6 cellular contexts compared by ENCODE assay signal in genomic region chr12:57517718-57518117, GRCh38. TPM values are rescaled to one million over a fixed set of nuclear protein-coding genes. Genes with fewer than 3 reads are reported as not detected.
DNase-seq lines count a peak whose midpoint lies in the region; ATAC-seq and TF ChIP-seq lines count a peak whose summit lies in the region.
"Not testable (repeated sequence)": the region's sequence is repeated elsewhere in the genome, so short reads cannot be mapped to it uniquely, and the experiment has no call there.

No MANE protein-coding gene starts in this region.

- peaks cover 45% of the 10 kb centered on the region for H3K36me3 ChIP-seq in CD4-positive, alpha-beta memory T cell (ENCODE audit: insufficient read depth, low read length)
- H3K36me3 ChIP-seq in SJSA1 (peaks cover 76% of the 10 kb centered on the region), adrenal gland (replicated peaks in 1 of 2) (peaks cover 0 to 50% of the 10 kb centered on the region in 2 donors), suprapubic skin (peaks cover 47% of the 10 kb centered on the region)

- TF ChIP-seq POLR2A in adrenal gland (IDR thresholded peaks at IDR 0.05); suprapubic skin (IDR thresholded peaks at IDR 0.05): not testable (repeated sequence)

- H3K27me3 ChIP-seq in CD4-positive, alpha-beta memory T cell (ENCODE audit: insufficient read depth, low read length); SJSA1 (replicated peaks); adrenal gland; suprapubic skin: not testable (repeated sequence)

- not testable (repeated sequence) for DNase-seq in CD4-positive, alpha-beta memory T cell; adrenal gland; fibroblast of pulmonary artery (ENCODE audit: low read depth); natural killer cell; suprapubic skin (ENCODE audit: low spot score in 2 of 2)
- peak; percentile 79 to 89 for DNase-seq in SJSA1 (ENCODE audit: low read depth in 1 of 2, low spot score in 2 of 2)

- 78 to 83% (median 80%) methylated on average over 10 of the region's 10 CpGs for WGBS in adrenal gland, 4 donors
- WGBS in suprapubic skin = 72% methylated on average over 10 of the region's 10 CpGs

- peaks cover 21 to 54% (median 31%) of the 10 kb centered on the region in 4 donors for H3K4me1 Mint-ChIP-seq in CD4-positive, alpha-beta memory T cell
- H3K4me1 Mint-ChIP-seq in natural killer cell = peaks cover 28 to 56% of the 10 kb centered on the region in 2 donors

- H3K27me3 Mint-ChIP-seq in CD4-positive, alpha-beta memory T cell; natural killer cell (ENCODE audit: low read depth in 2 of 2): not testable (repeated sequence)

- not testable (repeated sequence) for ATAC-seq in natural killer cell

- TF ChIP-seq EP300 in suprapubic skin (IDR thresholded peaks at IDR 0.05) = not testable (repeated sequence)

- not testable (repeated sequence) for H3K9me3 Mint-ChIP-seq in CD4-positive, alpha-beta memory T cell; natural killer cell

- POLR2A ChIA-PET in CD4-positive, alpha-beta memory T cell (lab: Charles Lee; ENCODE audit: partially characterized antibody) = interaction anchor here (2.4 to 4.0 kb wide), 2 partner anchors 39 to 41 kb away, joined by 10 to 82 read pairs; partner anchors contain the start of gene ARHGAP9

- TF ChIP-seq CTCF in adrenal gland (IDR thresholded peaks at IDR 0.05); fibroblast of pulmonary artery (IDR thresholded peaks at IDR 0.05; ENCODE audit: low read length, missing control alignments); natural killer cell (IDR thresholded peaks at IDR 0.05); suprapubic skin (IDR thresholded peaks at IDR 0.05): not testable (repeated sequence)

- peaks cover 41 to 69% of the 10 kb centered on the region in 2 donors for H3K36me3 Mint-ChIP-seq in CD4-positive, alpha-beta memory T cell
- peaks cover 11% of the 10 kb centered on the region for H3K36me3 Mint-ChIP-seq in natural killer cell

- H3K4me3 Mint-ChIP-seq in CD4-positive, alpha-beta memory T cell = peak overlapping the region in 2 of 8 donors; percentile 26 to 62
- H3K4me3 Mint-ChIP-seq in natural killer cell = peak overlapping the region; percentile 64

- not testable (repeated sequence) for H3K27ac ChIP-seq in CD4-positive, alpha-beta memory T cell (ENCODE audit: low read depth, low read length)
- H3K27ac ChIP-seq in SJSA1 = peak overlapping the region; percentile 0
- peak overlapping the region in 4 of 5 donors; percentile 96 to 100 (median 100) for H3K27ac ChIP-seq in adrenal gland
- peak overlapping the region; percentile 96 for H3K27ac ChIP-seq in suprapubic skin

- H3K4me3 ChIP-seq in CD4-positive, alpha-beta memory T cell (ENCODE audit: low read length in 2 of 2); SJSA1: not testable (repeated sequence)
- H3K4me3 ChIP-seq in adrenal gland (peak overlapping the region in 1 of 4 donors; percentile 86), fibroblast of pulmonary artery (replicated peaks; ENCODE audit: low read depth, low read length) (peak overlapping the region; percentile 87), suprapubic skin (peak overlapping the region; percentile 77)

- H3K27ac Mint-ChIP-seq in CD4-positive, alpha-beta memory T cell = peak overlapping the region in 4 of 7 donors; percentile 65 to 99 (median 86)
- H3K27ac Mint-ChIP-seq in natural killer cell = peak overlapping the region; percentile 99

- H3K9me3 ChIP-seq in CD4-positive, alpha-beta memory T cell (ENCODE audit: control insufficient read depth in 1 of 2, low read length in 2 of 2); SJSA1 (replicated peaks); adrenal gland (replicated peaks in 1 of 3); suprapubic skin: not testable (repeated sequence)

- peaks cover 42% of the 10 kb centered on the region for H3K4me1 ChIP-seq in CD4-positive, alpha-beta memory T cell (ENCODE audit: insufficient read depth, low read length)
- H3K4me1 ChIP-seq in SJSA1 (replicated peaks) = peaks cover 47% of the 10 kb centered on the region
- peaks cover 32 to 41% of the 10 kb centered on the region in 2 donors for H3K4me1 ChIP-seq in adrenal gland (replicated peaks in 1 of 2)
- H3K4me1 ChIP-seq in suprapubic skin = peaks cover 46% of the 10 kb centered on the region

- CTCF ChIA-PET in CD4-positive, alpha-beta memory T cell (lab: Charles Lee; ENCODE audit: partially characterized antibody) = interaction anchor here (1.0 to 2.4 kb wide), 3 partner anchors 41 to 59 kb away, joined by 3 to 11 read pairs (median 3); no protein-coding TSS in a partner anchor

- intact Hi-C loops in CD4-positive, alpha-beta memory T cell (cut with micrococcal nuclease); adrenal gland (cut with DNase I); natural killer cell (cut with micrococcal nuclease): not testable (repeated sequence)

RNA-seq across cellular contexts. Expression of gene DDIT3, which starts 2.6 kb away (rescaled TPM):
- total RNA-seq in CD4-positive, alpha-beta memory T cell = 10 to 100 TPM; 38.5 to 40.8 TPM
- polyA plus RNA-seq in CD4-positive, alpha-beta memory T cell = 10 to 100 TPM; 15.4 to 22.8 TPM
- total RNA-seq in SJSA1 (2014; rRNA removed; shearing (Covaris generic)) = 564 and 686 TPM in 2 replicates
- total RNA-seq in adrenal gland (10 to 100 TPM in 7 of 8 donors, 1 to 10 TPM in 1; 7.7 to 65.1 (median 30.9) TPM), natural killer cell (100 to 1,000 TPM; 117 to 318 (median 182) TPM), suprapubic skin (10 to 100 TPM in 3 of 4 donors, 1 to 10 TPM in 1; 8.1 to 33.6 (median 14.4) TPM)
- 10 to 100 TPM; 72.8 to 98.4 (median 72.9) TPM for polyA plus RNA-seq in adrenal gland

RNA-seq across cellular contexts. Expression of gene MBD6, which starts 4.9 kb away (rescaled TPM):
- 100 to 1,000 TPM in 1 of 2 experiments, 10 to 100 TPM in 1; 97.4 to 103 TPM for total RNA-seq in CD4-positive, alpha-beta memory T cell
- polyA plus RNA-seq in CD4-positive, alpha-beta memory T cell = 1 to 10 TPM in 1 of 2 donors, under 1 TPM in 1; 0.16 to 2.6 TPM
- total RNA-seq in SJSA1 (2014; rRNA removed; shearing (Covaris generic)) = 63.3 and 70.5 TPM in 2 replicates
- 100 to 1,000 TPM in 2 of 8 donors, 10 to 100 TPM in 6; 10.9 to 128 (median 38.1) TPM for total RNA-seq in adrenal gland
- 100 to 1,000 TPM in 1 of 3 donors, 10 to 100 TPM in 2; 21.7 to 167 (median 91.4) TPM for polyA plus RNA-seq in adrenal gland
- 100 to 1,000 TPM; 130 to 142 (median 139) TPM for total RNA-seq in natural killer cell
- total RNA-seq in suprapubic skin = 10 to 100 TPM; 24.4 to 92.9 (median 36.8) TPM

RNA-seq across cellular contexts. Expression of gene DCTN2, which starts 29.3 kb away (rescaled TPM):
- total RNA-seq in CD4-positive, alpha-beta memory T cell = 10 to 100 TPM; 69.4 to 70.7 TPM
- polyA plus RNA-seq in CD4-positive, alpha-beta memory T cell = 10 to 100 TPM; 67.4 to 86.2 TPM
- 3,855 and 4,325 TPM in 2 replicates for total RNA-seq in SJSA1 (2014; rRNA removed; shearing (Covaris generic))
- total RNA-seq in adrenal gland (100 to 1,000 TPM; 114 to 202 (median 135) TPM), natural killer cell (10 to 100 TPM; 65.5 to 76.5 (median 71.8) TPM), suprapubic skin (100 to 1,000 TPM; 152 to 242 (median 185) TPM)
- polyA plus RNA-seq in adrenal gland = 100 to 1,000 TPM in 2 of 3 donors, 10 to 100 TPM in 1; 81.2 to 238 (median 101) TPM

RNA-seq across cellular contexts. Expression of gene MARS1, which starts 29.9 kb away (rescaled TPM):
- total RNA-seq in CD4-positive, alpha-beta memory T cell = 100 to 1,000 TPM; 224 to 242 TPM
- polyA plus RNA-seq in CD4-positive, alpha-beta memory T cell = 100 to 1,000 TPM in 1 of 2 donors, 10 to 100 TPM in 1; 84.8 to 114 TPM
- total RNA-seq in SJSA1 (2014; rRNA removed; shearing (Covaris generic)) = 3,352 and 4,750 TPM in 2 replicates
- total RNA-seq in adrenal gland (100 to 1,000 TPM in 4 of 8 donors, 10 to 100 TPM in 4; 38.3 to 182 (median 116) TPM), natural killer cell (100 to 1,000 TPM; 200 to 237 (median 218) TPM), suprapubic skin (100 to 1,000 TPM in 1 of 4 donors, 10 to 100 TPM in 3; 55.7 to 203 (median 79.7) TPM)
- 100 to 1,000 TPM; 114 to 210 (median 143) TPM for polyA plus RNA-seq in adrenal gland

RNA-seq across cellular contexts. Expression of gene KIF5A, which starts 32.1 kb away (rescaled TPM):
- under 1 TPM; 0.96 to 1.00 TPM for total RNA-seq in CD4-positive, alpha-beta memory T cell
- polyA plus RNA-seq in CD4-positive, alpha-beta memory T cell = not detected
- 2.1 and 2.8 TPM in 2 replicates for total RNA-seq in SJSA1 (2014; rRNA removed; shearing (Covaris generic))
- total RNA-seq in adrenal gland = 1 to 10 TPM in 3 of 8 donors, under 1 TPM in 4, not detected in 1; 0.32 to 7.6 (median 0.61) TPM
- 1 to 10 TPM; 1.9 to 7.4 (median 5.6) TPM for polyA plus RNA-seq in adrenal gland
- under 1 TPM; 0.09 to 0.40 (median 0.16) TPM for total RNA-seq in natural killer cell
- total RNA-seq in suprapubic skin = under 1 TPM in 2 of 4 donors, not detected in 2; 0.08 to 0.23 TPM

Comparison
In these comparisons a context has a peak if more than half of its experiments do, and no peak if none do; other contexts are left out.
1. RNA of gene DCTN2, which starts 29.3 kb away (total RNA-seq): 3,855 to 4,325 TPM in SJSA1; 152 to 242 TPM in suprapubic skin, 114 to 202 TPM in adrenal gland, 65.5 to 76.5 TPM in natural killer cell and 69.4 to 70.7 TPM in CD4-positive, alpha-beta memory T cell; every median in the first group is over 10 times any median in the second.